ENCODE assay signal across 14 cellular contexts in genomic region chr11:63622318-63622717, GRCh38. TPM values are rescaled to one million over a fixed set of nuclear protein-coding genes. Genes with fewer than 3 reads are reported as not detected.
DNase-seq lines count a peak whose midpoint lies in the region; ATAC-seq, FAIRE-seq and TF ChIP-seq lines count a peak whose summit lies in the region.
"Had no signal": no experiment of that assay in that cellular context is flagged by ENCODE, and none has a peak within 500 bp of the region (broad histone marks: within the 10 kb centered on the region; RNA-seq: fewer than 3 reads in every experiment).

No MANE protein-coding gene starts in this region.

- H4K20me1 ChIP-seq in HepG2 (ENCODE audit: insufficient read depth, low read length), result no peaks in the 10 kb centered on the region
- no peaks in the 10 kb centered on the region for H4K20me1 ChIP-seq in SK-N-SH (ENCODE audit: insufficient read depth)

- H3K79me2 ChIP-seq in HepG2 (ENCODE audit: insufficient read depth, low read length), result no peaks in the 10 kb centered on the region
- no peaks in the 10 kb centered on the region for H3K79me2 ChIP-seq in SK-N-SH (ENCODE audit: insufficient read depth)

- H3K4me3 ChIP-seq in Panc1 (ENCODE audit: low read depth in 2 of 2, low read length in 2 of 2), result no peak overlapping the region
- no peak overlapping the region for H3K4me3 ChIP-seq in HepG2 (replicated peaks in 1 of 3; ENCODE audit: insufficient read depth in 1 of 3, low read depth in 2 of 3, low read length in 3 of 3)
- no peak overlapping the region for H3K4me3 ChIP-seq in suprapubic skin
- H3K4me3 ChIP-seq in SK-N-SH (ENCODE audit: low read depth in 2 of 2, low read length in 1 of 2), result no peak overlapping the region
- H3K4me3 ChIP-seq: cardiac muscle cell, esophagus muscularis mucosa, sigmoid colon had no signal

- no peak for TF ChIP-seq EP300 in HepG2 (IDR thresholded peaks at IDR 0.05; ENCODE audit: low read depth in 2 of 2, low read length in 2 of 2)
- no peak for TF ChIP-seq EP300 in HepG2 (CRISPR knock-in tag; IDR thresholded peaks at IDR 0.05; ENCODE audit: borderline replicate concordance)
- TF ChIP-seq EP300 in suprapubic skin (IDR thresholded peaks at IDR 0.05), result no peak
- TF ChIP-seq EP300 in SK-N-SH (IDR thresholded peaks at IDR 0.05; ENCODE audit: borderline replicate concordance in 1 of 2, low read depth in 1 of 2, low read length in 1 of 2), result no peak

- FAIRE-seq in HepG2 (lab: Jason Lieb, UNC), result no peak

- no peak overlapping the region for H3K27ac ChIP-seq in Panc1 (ENCODE audit: low read length)
- no peak overlapping the region for H3K27ac ChIP-seq in HepG2 (ENCODE audit: extremely low read length, insufficient read depth, low read length)
- H3K27ac ChIP-seq in suprapubic skin, result no peak overlapping the region
- H3K27ac ChIP-seq in SK-N-SH (ENCODE audit: low read depth in 2 of 2, low read length in 1 of 2), result no peak overlapping the region
- H3K27ac ChIP-seq: cardiac muscle cell, esophagus muscularis mucosa, KMS-11, sigmoid colon had no signal

- no peaks in the 10 kb centered on the region for H3K9me2 ChIP-seq in SK-N-SH

- H3K27me3 ChIP-seq in Panc1 (ENCODE audit: control insufficient read depth, insufficient read depth, low read length), result no peaks in the 10 kb centered on the region
- H3K27me3 ChIP-seq in HepG2 (ENCODE audit: control insufficient read depth in 1 of 2, insufficient read depth in 2 of 2, low read length in 2 of 2), result peaks cover 2 to 3% of the 10 kb centered on the region in 2 experiments; a peak in 2 of 5 replicates
- no peaks in the 10 kb centered on the region for H3K27me3 ChIP-seq in suprapubic skin
- no peaks in the 10 kb centered on the region for H3K27me3 ChIP-seq in SK-N-SH (ENCODE audit: insufficient read depth)
- H3K27me3 ChIP-seq: cardiac muscle cell, esophagus muscularis mucosa, sigmoid colon had no signal

- ATAC-seq in Panc1 (0 out of 2 replicates have a peak, but pooled peaks have one; percentile 27), HepG2 (peak; percentile 71; the same call in 2 of the 3 replicates), HG02763 (IDR thresholded peaks at IDR 0.05; ENCODE audit: unreplicated experiment) (no peak)

- CTCF ChIA-PET in HEK293T (lab: Yijun Ruan, JAX), result interaction anchor here (0.9 kb wide), 1 partner anchor 13 kb away, joined by 3 read pairs; no protein-coding TSS in a partner anchor
- CTCF ChIA-PET in Panc1 (lab: Charles Lee), result interaction anchor here (0.9 kb wide), 1 partner anchor 18 kb away, joined by 9 read pairs; no protein-coding TSS in a partner anchor
- CTCF ChIA-PET in HepG2 (lab: Yijun Ruan, JAX; ENCODE audit: low intra/inter-chr PET ratio, low total read pairs), result no interaction called here
- CTCF ChIA-PET in SK-N-SH (lab: Yijun Ruan, JAX), result interaction anchor here (1.0 to 3.5 kb wide), 6 partner anchors 13 to 144 kb away, joined by 3 to 18 read pairs (median 8); partner anchors contain the start of gene ATL3

- WGBS in HepG2 (ENCODE audit: low lambda C conversion rate), result 3% methylated on average over 2 of the region's 2 CpGs
- WGBS in suprapubic skin, result 30% methylated on average over 2 of the region's 2 CpGs
- WGBS in SK-N-SH (ENCODE audit: low lambda C conversion rate), result 20% methylated on average over 2 of the region's 2 CpGs

- H3K9ac ChIP-seq in HepG2 (ENCODE audit: insufficient read depth, low read depth, low read length), result no peak overlapping the region
- H3K9ac ChIP-seq in SK-N-SH, result no peak overlapping the region
- H3K9ac ChIP-seq: KMS-11 had no signal

- TF ChIP-seq RAD21 in HepG2 (CRISPR knock-in tag; IDR thresholded peaks at IDR 0.05), result no peak
- TF ChIP-seq RAD21 in SK-N-SH (IDR thresholded peaks at IDR 0.05; ENCODE audit: low read length), result no peak

- POLR2A ChIA-PET in HEK293T (lab: Yijun Ruan, JAX) (no interaction called here), Panc1 (lab: Charles Lee) (no interaction called here), HepG2 (lab: Yijun Ruan, JAX) (no interaction called here), SK-N-SH (lab: Yijun Ruan, JAX) (interaction anchor here (1.6 kb wide), 1 partner anchor 13 kb away, joined by 4 read pairs; no protein-coding TSS in a partner anchor)

- H2AFZ ChIP-seq in HepG2 (ENCODE audit: low read length), result no peak overlapping the region
- H2AFZ ChIP-seq in SK-N-SH (ENCODE audit: low read depth), result no peak overlapping the region

- intact Hi-C loops in Panc1 (cut with micrococcal nuclease; ENCODE audit: unreplicated experiment) (no loop called here), HepG2 (cut with micrococcal nuclease; ENCODE audit: unreplicated experiment) (no loop called here)

- in situ Hi-C loops in Panc1 (cut with HindIII; ENCODE audit: low pct_unique_long_range_greater_than_20kb, low sequenced_read_pairs), result no loop called here
- in situ Hi-C loops in HepG2 (cut with HindIII; ENCODE audit: extremely low pct_ligation_motif_present, low pct_unique_long_range_greater_than_20kb), result no loop called here

- H3K36me3 ChIP-seq in Panc1 (ENCODE audit: control insufficient read depth, insufficient read depth, low read length) (peaks cover 3% of the 10 kb centered on the region; the same call in 1 of the 2 replicates), HepG2 (replicated peaks in 1 of 2; ENCODE audit: control insufficient read depth in 1 of 2, insufficient read depth in 2 of 2, low read length in 2 of 2) (no peaks in the 10 kb centered on the region), suprapubic skin (no peaks in the 10 kb centered on the region), SK-N-SH (replicated peaks in 1 of 2; ENCODE audit: control insufficient read depth in 1 of 2, insufficient read depth in 2 of 2, low read length in 1 of 2) (peaks cover 0 to 12% of the 10 kb centered on the region in 2 experiments)
- H3K36me3 ChIP-seq: cardiac muscle cell, esophagus muscularis mucosa had no signal

- DNase-seq in HEK293T (ENCODE audit: extremely low spot score) (no peak), Panc1 (ENCODE audit: low read depth, low spot score) (no peak), HepG2 (ENCODE audit: low spot score) (peak; percentile 33), suprapubic skin (ENCODE audit: low spot score in 2 of 2) (no peak), SK-N-SH (no peak)
- DNase-seq: activated CD4-positive, alpha-beta T cell treated with anti-CD3 and anti-CD28 coated beads for 1 hour; activated effector memory CD4-positive, alpha-beta T cell treated with Interleukin-2 at 50 U/mL for 16 hours; H9; NCI-H510A; sigmoid colon had no signal

- no peak for TF ChIP-seq CTCF in Panc1 (IDR thresholded peaks at IDR 0.05)
- no peak for TF ChIP-seq CTCF in HepG2 (CRISPR knock-in tag; IDR thresholded peaks at IDR 0.05)
- TF ChIP-seq CTCF in suprapubic skin (IDR thresholded peaks at IDR 0.05), result no peak
- TF ChIP-seq CTCF in SK-N-SH (IDR thresholded peaks at IDR 0.05), result no peak

- H3K4me2 ChIP-seq in HepG2 (ENCODE audit: low read depth, low read length) (no peak overlapping the region), SK-N-SH (no peak overlapping the region)
- H3K4me2 ChIP-seq: KMS-11 had no signal

- TF ChIP-seq POLR2A in HepG2 (IDR thresholded peaks at IDR 0.05; ENCODE audit: insufficient read depth in 1 of 2, low read depth in 2 of 2, low read length in 2 of 2) (no peak), suprapubic skin (IDR thresholded peaks at IDR 0.05) (no peak)

- no peaks in the 10 kb centered on the region for H3K9me3 ChIP-seq in Panc1 (ENCODE audit: control insufficient read depth, insufficient read depth, low read depth, low read length)
- H3K9me3 ChIP-seq in HepG2 (ENCODE audit: low read length), result no peaks in the 10 kb centered on the region
- H3K9me3 ChIP-seq in suprapubic skin, result no peaks in the 10 kb centered on the region
- no peaks in the 10 kb centered on the region for H3K9me3 ChIP-seq in SK-N-SH
- H3K9me3 ChIP-seq: esophagus muscularis mucosa, sigmoid colon had no signal

- no TSS peak for BruUV-seq in Panc1 (replicated peaks; lab: Mats Ljungman, UMichigan)
- BruUV-seq in HepG2 (replicated peaks; lab: Mats Ljungman, UMichigan), result no TSS peak

- H3F3A ChIP-seq in SK-N-SH (replicated peaks; ENCODE audit: insufficient read depth), result peaks cover 7% of the 10 kb centered on the region

- no peaks in the 10 kb centered on the region for H3K4me1 ChIP-seq in Panc1 (ENCODE audit: control insufficient read depth, insufficient read depth, low read length)
- H3K4me1 ChIP-seq in HepG2 (ENCODE audit: insufficient read depth, low read length), result peaks cover 24% of the 10 kb centered on the region
- peaks cover 8% of the 10 kb centered on the region for H3K4me1 ChIP-seq in suprapubic skin
- H3K4me1 ChIP-seq in SK-N-SH (ENCODE audit: control insufficient read depth in 1 of 2, insufficient read depth in 2 of 2, low read depth in 1 of 2, low read length in 1 of 2), result peaks cover 0 to 17% of the 10 kb centered on the region in 2 experiments; a peak in 2 of 4 replicates
- H3K4me1 ChIP-seq: esophagus muscularis mucosa, sigmoid colon had no signal

RNA-seq across cellular contexts. Expression of gene PLAAT3, which starts 8.1 kb away (rescaled TPM):
- total RNA-seq in Panc1 (2021; ENCODE audit: unreplicated experiment) (32.6 TPM), HepG2 (2016; rRNA removed; fragmentation: Illumina TruSeq; extraction: Trizol) (9.3 and 10.2 TPM in 2 replicates), suprapubic skin (10 to 100 TPM in 3 of 4 donors, 1 to 10 TPM in 1; 7.1 to 14.2 (median 10.2) TPM)
- polyA plus RNA-seq in Panc1 (2012; ENCODE audit: insufficient read length), result 49.0 TPM
- total RNA-seq in HepG2 (2016; cell fraction: cytosol; rRNA removed; fragmentation: Illumina TruSeq; extraction: Trizol; ENCODE audit: low read depth), result 3.6 and 6.6 TPM in 2 replicates
- 7.3 and 9.9 TPM in 2 replicates for total RNA-seq in HepG2 (2016; cell fraction: insoluble cytoplasmic fraction; rRNA removed; fragmentation: Illumina TruSeq; extraction: Trizol)
- 4.8 and 8.0 TPM in 2 replicates for total RNA-seq in HepG2 (2016; cell fraction: membrane; rRNA removed; fragmentation: Illumina TruSeq; extraction: Trizol)
- 2.6 and 3.3 TPM in 2 replicates for total RNA-seq in HepG2 (2016; cell fraction: nucleus; rRNA removed; fragmentation: Illumina TruSeq; extraction: Trizol)
- polyA plus RNA-seq in HepG2 (2011; rRNA removed) (16.4 and 17.2 TPM in 2 replicates), SK-N-SH (2012; rRNA removed) (39.6 and 44.0 TPM in 2 replicates)
- polyA plus RNA-seq in HepG2 (2011; cell fraction: cytosol; rRNA removed), result 235 and 350 TPM in 2 replicates
- 17.6 and 47.1 TPM in 2 replicates for polyA plus RNA-seq in HepG2 (2011; cell fraction: nucleus; rRNA removed)
- 9.6 and 14.5 TPM in 2 replicates for polyA plus RNA-seq in HepG2 (2012)
- 6.6 and 11.3 TPM in 2 replicates for polyA plus RNA-seq in HepG2 (2016; cell fraction: cytosol; fragmentation: Illumina TruSeq; extraction: Trizol; ENCODE audit: low read depth)
- polyA plus RNA-seq in HepG2 (2016; cell fraction: insoluble cytoplasmic fraction; fragmentation: Illumina TruSeq; extraction: Trizol; ENCODE audit: low read depth), result 13.9 and 14.7 TPM in 2 replicates
- polyA plus RNA-seq in HepG2 (2016; cell fraction: membrane; fragmentation: Illumina TruSeq; extraction: Trizol; ENCODE audit: low read depth), result 7.9 and 11.4 TPM in 2 replicates
- 6.0 and 6.3 TPM in 2 replicates for polyA plus RNA-seq in HepG2 (2016; cell fraction: nucleus; fragmentation: Illumina TruSeq; extraction: Trizol; ENCODE audit: insufficient read depth, low read depth)
- polyA minus RNA-seq in HepG2 (2011; rRNA and poly(A)+ RNA removed; ENCODE audit: low replicate concordance), result 18.0 and 61.6 TPM in 2 replicates
- 4.5 and 6.8 TPM in 2 replicates for polyA minus RNA-seq in HepG2 (2011; cell fraction: cytosol; rRNA and poly(A)+ RNA removed)
- 3.5 and 3.7 TPM in 2 replicates for polyA minus RNA-seq in HepG2 (2011; cell fraction: nucleus; rRNA and poly(A)+ RNA removed)
- polyA plus RNA-seq in SK-N-SH (2012; cell fraction: cytosol; rRNA removed), result 32.8 and 36.7 TPM in 2 replicates
- polyA plus RNA-seq in SK-N-SH (2012; cell fraction: nucleus; rRNA removed), result 18.0 and 24.4 TPM in 2 replicates

RNA-seq across cellular contexts. Expression of gene ATL3, which starts 48.9 kb away (rescaled TPM):
- total RNA-seq in Panc1 (2021; ENCODE audit: unreplicated experiment) (79.0 TPM), HepG2 (2016; rRNA removed; fragmentation: Illumina TruSeq; extraction: Trizol) (not detected in 2 replicates), suprapubic skin (10 to 100 TPM; 72.2 to 89.0 (median 80.9) TPM)
- 12.9 TPM for polyA plus RNA-seq in Panc1 (2012; ENCODE audit: insufficient read length)
- not detected in 2 replicates for total RNA-seq in HepG2 (2016; cell fraction: cytosol; rRNA removed; fragmentation: Illumina TruSeq; extraction: Trizol; ENCODE audit: low read depth)
- not detected in 2 replicates for total RNA-seq in HepG2 (2016; cell fraction: insoluble cytoplasmic fraction; rRNA removed; fragmentation: Illumina TruSeq; extraction: Trizol)
- total RNA-seq in HepG2 (2016; cell fraction: membrane; rRNA removed; fragmentation: Illumina TruSeq; extraction: Trizol), result not detected in 2 replicates
- total RNA-seq in HepG2 (2016; cell fraction: nucleus; rRNA removed; fragmentation: Illumina TruSeq; extraction: Trizol), result not detected in 2 replicates
- polyA plus RNA-seq in HepG2 (2011; rRNA removed) (not detected in 2 replicates), SK-N-SH (2012; rRNA removed) (13.1 and 17.8 TPM in 2 replicates)
- polyA plus RNA-seq in HepG2 (2011; cell fraction: cytosol; rRNA removed), result 0.01 and 0.03 TPM in 2 replicates
- not detected in 2 replicates for polyA plus RNA-seq in HepG2 (2011; cell fraction: nucleus; rRNA removed)
- 0.05 and 0.08 TPM in 2 replicates for polyA plus RNA-seq in HepG2 (2012)
- polyA plus RNA-seq in HepG2 (2016; cell fraction: cytosol; fragmentation: Illumina TruSeq; extraction: Trizol; ENCODE audit: low read depth), result not detected in 2 replicates
- polyA plus RNA-seq in HepG2 (2016; cell fraction: insoluble cytoplasmic fraction; fragmentation: Illumina TruSeq; extraction: Trizol; ENCODE audit: low read depth), result not detected in 2 replicates
- polyA plus RNA-seq in HepG2 (2016; cell fraction: membrane; fragmentation: Illumina TruSeq; extraction: Trizol; ENCODE audit: low read depth), result not detected in 2 replicates
- polyA plus RNA-seq in HepG2 (2016; cell fraction: nucleus; fragmentation: Illumina TruSeq; extraction: Trizol; ENCODE audit: insufficient read depth, low read depth), result not detected in 2 replicates
- 0.14 and 84.0 TPM in 2 replicates for polyA minus RNA-seq in HepG2 (2011; rRNA and poly(A)+ RNA removed; ENCODE audit: low replicate concordance)
- 0.20 and 0.26 TPM in 2 replicates for polyA minus RNA-seq in HepG2 (2011; cell fraction: cytosol; rRNA and poly(A)+ RNA removed)
- 0.12 and 0.26 TPM in 2 replicates for polyA minus RNA-seq in HepG2 (2011; cell fraction: nucleus; rRNA and poly(A)+ RNA removed)
- 16.4 and 17.8 TPM in 2 replicates for polyA plus RNA-seq in SK-N-SH (2012; cell fraction: cytosol; rRNA removed)
- 10.0 and 12.4 TPM in 2 replicates for polyA plus RNA-seq in SK-N-SH (2012; cell fraction: nucleus; rRNA removed)

RNA-seq across cellular contexts. Expression of gene RTN3, which starts 59.0 kb away (rescaled TPM):
- 145 TPM for total RNA-seq in Panc1 (2021; ENCODE audit: unreplicated experiment)
- polyA plus RNA-seq in Panc1 (2012; ENCODE audit: insufficient read length), result 98.5 TPM
- 25.3 and 32.2 TPM in 2 replicates for total RNA-seq in HepG2 (2016; rRNA removed; fragmentation: Illumina TruSeq; extraction: Trizol)
- 6.0 and 7.1 TPM in 2 replicates for total RNA-seq in HepG2 (2016; cell fraction: cytosol; rRNA removed; fragmentation: Illumina TruSeq; extraction: Trizol; ENCODE audit: low read depth)
- total RNA-seq in HepG2 (2016; cell fraction: insoluble cytoplasmic fraction; rRNA removed; fragmentation: Illumina TruSeq; extraction: Trizol), result 24.1 and 33.0 TPM in 2 replicates
- total RNA-seq in HepG2 (2016; cell fraction: membrane; rRNA removed; fragmentation: Illumina TruSeq; extraction: Trizol), result 18.8 and 21.8 TPM in 2 replicates
- total RNA-seq in HepG2 (2016; cell fraction: nucleus; rRNA removed; fragmentation: Illumina TruSeq; extraction: Trizol), result 37.5 and 48.5 TPM in 2 replicates
- 40.9 and 41.1 TPM in 2 replicates for polyA plus RNA-seq in HepG2 (2011; rRNA removed)
- polyA plus RNA-seq in HepG2 (2011; cell fraction: cytosol; rRNA removed), result 27.7 and 44.5 TPM in 2 replicates
- 13.5 and 18.5 TPM in 2 replicates for polyA plus RNA-seq in HepG2 (2011; cell fraction: nucleus; rRNA removed)
- 63.0 and 66.0 TPM in 2 replicates for polyA plus RNA-seq in HepG2 (2012)
- polyA plus RNA-seq in HepG2 (2016; cell fraction: cytosol; fragmentation: Illumina TruSeq; extraction: Trizol; ENCODE audit: low read depth), result 11.5 and 12.5 TPM in 2 replicates
- 44.2 and 48.6 TPM in 2 replicates for polyA plus RNA-seq in HepG2 (2016; cell fraction: insoluble cytoplasmic fraction; fragmentation: Illumina TruSeq; extraction: Trizol; ENCODE audit: low read depth)
- 24.5 and 24.9 TPM in 2 replicates for polyA plus RNA-seq in HepG2 (2016; cell fraction: membrane; fragmentation: Illumina TruSeq; extraction: Trizol; ENCODE audit: low read depth)
- polyA plus RNA-seq in HepG2 (2016; cell fraction: nucleus; fragmentation: Illumina TruSeq; extraction: Trizol; ENCODE audit: insufficient read depth, low read depth), result 94.3 and 102 TPM in 2 replicates
- polyA minus RNA-seq in HepG2 (2011; rRNA and poly(A)+ RNA removed; ENCODE audit: low replicate concordance), result 63.3 and 204 TPM in 2 replicates
- polyA minus RNA-seq in HepG2 (2011; cell fraction: cytosol; rRNA and poly(A)+ RNA removed), result 40.9 and 50.4 TPM in 2 replicates
- polyA minus RNA-seq in HepG2 (2011; cell fraction: nucleus; rRNA and poly(A)+ RNA removed), result 16.9 and 23.7 TPM in 2 replicates
- 100 to 1,000 TPM; 161 to 221 (median 193) TPM for total RNA-seq in suprapubic skin
- polyA plus RNA-seq in SK-N-SH (2012; rRNA removed), result 52.7 and 59.0 TPM in 2 replicates
- 68.0 and 70.9 TPM in 2 replicates for polyA plus RNA-seq in SK-N-SH (2012; cell fraction: cytosol; rRNA removed)
- polyA plus RNA-seq in SK-N-SH (2012; cell fraction: nucleus; rRNA removed), result 23.2 and 32.0 TPM in 2 replicates

RNA-seq across cellular contexts. Expression of gene PLAAT2, which starts 59.1 kb away (rescaled TPM):
- total RNA-seq in Panc1 (2021; ENCODE audit: unreplicated experiment), result not detected
- not detected for polyA plus RNA-seq in Panc1 (2012; ENCODE audit: insufficient read length)
- total RNA-seq in HepG2 (2016; rRNA removed; fragmentation: Illumina TruSeq; extraction: Trizol), result 0.29 TPM in 1 of 2 replicates, not detected in the other
- total RNA-seq in HepG2 (2016; cell fraction: cytosol; rRNA removed; fragmentation: Illumina TruSeq; extraction: Trizol; ENCODE audit: low read depth), result not detected in 2 replicates
- 0.26 and 0.28 TPM in 2 replicates for total RNA-seq in HepG2 (2016; cell fraction: insoluble cytoplasmic fraction; rRNA removed; fragmentation: Illumina TruSeq; extraction: Trizol)
- total RNA-seq in HepG2 (2016; cell fraction: membrane; rRNA removed; fragmentation: Illumina TruSeq; extraction: Trizol), result 0.45 and 0.62 TPM in 2 replicates
- not detected in 2 replicates for total RNA-seq in HepG2 (2016; cell fraction: nucleus; rRNA removed; fragmentation: Illumina TruSeq; extraction: Trizol)
- 0.09 and 0.22 TPM in 2 replicates for polyA plus RNA-seq in HepG2 (2011; rRNA removed)
- 0.08 and 0.38 TPM in 2 replicates for polyA plus RNA-seq in HepG2 (2011; cell fraction: cytosol; rRNA removed)
- 0.64 TPM in 1 of 2 replicates, not detected in the other for polyA plus RNA-seq in HepG2 (2011; cell fraction: nucleus; rRNA removed)
- 0.23 and 0.49 TPM in 2 replicates for polyA plus RNA-seq in HepG2 (2012)
- polyA plus RNA-seq in HepG2 (2016; cell fraction: cytosol; fragmentation: Illumina TruSeq; extraction: Trizol; ENCODE audit: low read depth), result 0.25 and 0.33 TPM in 2 replicates
- not detected in 2 replicates for polyA plus RNA-seq in HepG2 (2016; cell fraction: insoluble cytoplasmic fraction; fragmentation: Illumina TruSeq; extraction: Trizol; ENCODE audit: low read depth)
- 0.41 TPM in 1 of 2 replicates, not detected in the other for polyA plus RNA-seq in HepG2 (2016; cell fraction: membrane; fragmentation: Illumina TruSeq; extraction: Trizol; ENCODE audit: low read depth)
- not detected in 2 replicates for polyA plus RNA-seq in HepG2 (2016; cell fraction: nucleus; fragmentation: Illumina TruSeq; extraction: Trizol; ENCODE audit: insufficient read depth, low read depth)
- 0.51 and 0.74 TPM in 2 replicates for polyA minus RNA-seq in HepG2 (2011; rRNA and poly(A)+ RNA removed; ENCODE audit: low replicate concordance)
- not detected in 2 replicates for polyA minus RNA-seq in HepG2 (2011; cell fraction: cytosol; rRNA and poly(A)+ RNA removed)
- polyA minus RNA-seq in HepG2 (2011; cell fraction: nucleus; rRNA and poly(A)+ RNA removed), result not detected in 2 replicates
- total RNA-seq in suprapubic skin, result not detected
- 0.19 and 0.53 TPM in 2 replicates for polyA plus RNA-seq in SK-N-SH (2012; rRNA removed)
- 0.05 and 0.16 TPM in 2 replicates for polyA plus RNA-seq in SK-N-SH (2012; cell fraction: cytosol; rRNA removed)
- polyA plus RNA-seq in SK-N-SH (2012; cell fraction: nucleus; rRNA removed), result 1.3 and 1.4 TPM in 2 replicates
- total RNA-seq: cardiac muscle cell, esophagus muscularis mucosa had no signal
- polyA plus RNA-seq: cardiac muscle cell had no signal

Comparison
In these comparisons a context has a peak if more than half of its experiments do, and no peak if none do; other contexts are left out.
1. RNA of gene ATL3, which starts 48.9 kb away (total RNA-seq): 72.2 to 89.0 TPM in suprapubic skin and 79.0 TPM in Panc1 (single experiment); not detected in HepG2; every median in the first group is over 10 times any median in the second.